ENCODE assay signal across 21 cellular contexts in genomic region chr20:10209091-10209490, GRCh38. TPM values are rescaled to one million over a fixed set of nuclear protein-coding genes. Genes with fewer than 3 reads are reported as not detected.
"Had no signal": no experiment of that assay in that cellular context is flagged by ENCODE, and none has a peak within 500 bp of the region (broad histone marks: within the 10 kb centered on the region; RNA-seq: fewer than 3 reads in every experiment).

No MANE protein-coding gene starts in this region.

- DNase-seq: activated B cell treated with CpG ODN at 0.5 μM for 24 hours; activated CD4-positive, alpha-beta T cell treated with anti-CD3 and anti-CD28 coated beads for 36 hours; activated CD4-positive, alpha-beta T cell treated with anti-CD3 and anti-CD28 coated beads, Interleukin-2, amount 50 U/mL, for 48 hours; activated effector memory CD4-positive, alpha-beta T cell treated with Interleukin-2 at 50 U/mL for 16 hours; activated naive CD4-positive, alpha-beta T cell treated with anti-CD3 and anti-CD28 coated beads for 36 hours; activated naive CD8-positive, alpha-beta T cell treated with anti-CD3 and anti-CD28 coated beads, Interleukin-2, amount 10 ng/mL, durations not matched to agents 7 days and 5 days; activated T-cell treated with anti-CD3 and anti-CD28 coated beads, Interleukin-2, amount 50 U/mL, for 72 hours; body of pancreas; effector CD8-positive, alpha-beta T cell; erythroblast; heart left ventricle; left ventricle myocardium superior; mammary epithelial cell; midbrain; natural killer cell; pancreas; right lobe of liver; stimulated activated CD4-positive, alpha-beta T cell treated with anti-CD3 and anti-CD28 coated beads, Interleukin-1b, Interleukin-23, amount 100 ng/mL, for 48 hours; stimulated activated naive CD8-positive, alpha-beta T cell treated with anti-CD3 and anti-CD28 coated beads, Interleukin-15, amount 100 ng/mL, for 72 hours; T1000; tibial artery had no signal

RNA-seq across cellular contexts. Expression of gene SNAP25, which starts 9.5 kb away (rescaled TPM):
- total RNA-seq: activated B cell treated with CpG ODN at 0.5 μM for 24 hours; activated naive CD4-positive, alpha-beta T cell treated with anti-CD3 and anti-CD28 coated beads for 36 hours; activated naive CD8-positive, alpha-beta T cell treated with anti-CD3 and anti-CD28 coated beads, Interleukin-2, amount 10 ng/mL, durations not matched to agents 7 days and 5 days; mammary epithelial cell; natural killer cell had no signal
